In genomic region chr9:75866273-75866871, GRCh38 we compare ENCODE assay signal across 8 cellular contexts. TPM values are rescaled to one million over a fixed set of nuclear protein-coding genes. Genes with fewer than 3 reads are reported as not detected.
DNase-seq lines count a peak whose midpoint lies in the region; ATAC-seq and TF ChIP-seq lines count a peak whose summit lies in the region.

No MANE protein-coding gene starts in this region.

- WGBS in body of pancreas, 2 donors = 6 to 18% methylated on average over 2 of the region's 2 CpGs

- no peak overlapping the region for H3K4me2 ChIP-seq in PC-3 (ENCODE audit: low read length)

- no peaks in the 10 kb centered on the region for H3K36me3 ChIP-seq in PC-3 (ENCODE audit: low read depth, low read length)
- no peaks in the 10 kb centered on the region for H3K36me3 ChIP-seq in body of pancreas (replicated peaks in 1 of 2; ENCODE audit: insufficient read depth in 1 of 2, low read depth in 2 of 2)
- H3K36me3 ChIP-seq in kidney epithelial cell (ENCODE audit: control insufficient read depth, insufficient read depth, low read length) = no peaks in the 10 kb centered on the region

- H3K79me2 ChIP-seq in PC-3 (ENCODE audit: low read length) = no peaks in the 10 kb centered on the region

- no peaks in the 10 kb centered on the region for H3K36me3 Mint-ChIP-seq in stimulated activated effector memory CD8-positive, alpha-beta T cell treated with anti-CD3 and anti-CD28 coated beads, Interleukin-12 subunit alpha, Interleukin-12 subunit beta, amount 100 ng/mL, for 72 hours

- no peaks in the 10 kb centered on the region for H3K4me1 ChIP-seq in PC-3 (ENCODE audit: insufficient read depth, low read length)
- H3K4me1 ChIP-seq in body of pancreas = peaks cover 17% of the 10 kb centered on the region

- H3K4me3 ChIP-seq in PC-3 (ENCODE audit: low read length) (no peak overlapping the region), body of pancreas (no peak overlapping the region), kidney epithelial cell (ENCODE audit: low read depth, low read length) (no peak overlapping the region)

- POLR2A ChIA-PET in PC-3 (lab: Charles Lee; ENCODE audit: unreplicated experiment) = no interaction called here

- H3K4me1 Mint-ChIP-seq in stimulated activated effector memory CD8-positive, alpha-beta T cell treated with anti-CD3 and anti-CD28 coated beads, Interleukin-12 subunit alpha, Interleukin-12 subunit beta, amount 100 ng/mL, for 72 hours = no peaks in the 10 kb centered on the region

- no peaks in the 10 kb centered on the region for H3K9me3 Mint-ChIP-seq in stimulated activated effector memory CD8-positive, alpha-beta T cell treated with anti-CD3 and anti-CD28 coated beads, Interleukin-12 subunit alpha, Interleukin-12 subunit beta, amount 100 ng/mL, for 72 hours

- no peaks in the 10 kb centered on the region for H3K9me2 ChIP-seq in PC-3 (replicated peaks; ENCODE audit: low read length)

- no peak overlapping the region for H3K9ac ChIP-seq in PC-3 (ENCODE audit: low read length)

- no peaks in the 10 kb centered on the region for H4K20me1 ChIP-seq in PC-3 (ENCODE audit: low read length)

- no peaks in the 10 kb centered on the region for H3K27me3 ChIP-seq in PC-3 (ENCODE audit: low read length)
- H3K27me3 ChIP-seq in body of pancreas = no peaks in the 10 kb centered on the region
- H3K27me3 ChIP-seq in kidney epithelial cell (ENCODE audit: control insufficient read depth, insufficient read depth, low read length) = no peaks in the 10 kb centered on the region

- no peak overlapping the region for H2AFZ ChIP-seq in PC-3 (ENCODE audit: low read length)

- DNase-seq in activated gamma-delta T cell treated with Interleukin-2 at 50 U/mL for 16 hours (peak; percentile 29), activated gamma-delta T cell (lab: John Stamatoyannopoulos, UW) (no peak), PC-3 (peak; percentile 62), body of pancreas (peak; percentile 54 to 60 (median 58)), kidney epithelial cell (ENCODE audit: low read depth) (no peak)
- peak; percentile 2 to 53 for DNase-seq in stimulated activated effector memory CD8-positive, alpha-beta T cell treated with anti-CD3 and anti-CD28 coated beads, Interleukin-12 subunit alpha, Interleukin-12 subunit beta, amount 100 ng/mL, for 72 hours (ENCODE audit: low spot score in 2 of 2)

- no peak for TF ChIP-seq POLR2A in body of pancreas (IDR thresholded peaks at IDR 0.05)

- H3K27ac ChIP-seq in PC-3 (ENCODE audit: low read length) (no peak overlapping the region), body of pancreas (no peak overlapping the region)

- intact Hi-C loops in PC-3 (cut with micrococcal nuclease) = no loop called here
- intact Hi-C loops in body of pancreas (cut with DNase I) = no loop called here

- peak; percentile 65 for ATAC-seq in HG02970 (IDR thresholded peaks at IDR 0.05; ENCODE audit: low FRiP score, unreplicated experiment)
- no peak for ATAC-seq in PC-3
- peak; percentile 68 for ATAC-seq in body of pancreas
- ATAC-seq in stimulated activated effector memory CD8-positive, alpha-beta T cell treated with anti-CD3 and anti-CD28 coated beads, Interleukin-12 subunit alpha, Interleukin-12 subunit beta, amount 100 ng/mL, for 72 hours = no peak
- no peak for ATAC-seq in HG03039 (IDR thresholded peaks at IDR 0.05; ENCODE audit: unreplicated experiment)

- H3F3A ChIP-seq in PC-3 (ENCODE audit: low read length, unreplicated experiment) = no peaks in the 10 kb centered on the region

- no TSS peak for BruUV-seq in PC-3 (replicated peaks; lab: Mats Ljungman, UMichigan)

- CTCF ChIA-PET in PC-3 (lab: Charles Lee) = no interaction called here

- TF ChIP-seq CTCF in PC-3 (conservative IDR thresholded peaks at IDR 0.05; ENCODE audit: low read depth, low read length) (peak; percentile 63), body of pancreas (IDR thresholded peaks at IDR 0.05) (peak; percentile 47 to 84 (median 57)), kidney epithelial cell (IDR thresholded peaks at IDR 0.05; ENCODE audit: insufficient read depth, low read length, poor library complexity, severe bottlenecking) (peak; percentile 70)

- H3K27ac Mint-ChIP-seq in stimulated activated effector memory CD8-positive, alpha-beta T cell treated with anti-CD3 and anti-CD28 coated beads, Interleukin-12 subunit alpha, Interleukin-12 subunit beta, amount 100 ng/mL, for 72 hours = no peak overlapping the region

- no peak overlapping the region for H3K4me3 Mint-ChIP-seq in stimulated activated effector memory CD8-positive, alpha-beta T cell treated with anti-CD3 and anti-CD28 coated beads, Interleukin-12 subunit alpha, Interleukin-12 subunit beta, amount 100 ng/mL, for 72 hours

- no peaks in the 10 kb centered on the region for H3K9me3 ChIP-seq in PC-3 (ENCODE audit: low read length)
- no peaks in the 10 kb centered on the region for H3K9me3 ChIP-seq in body of pancreas

RNA-seq across cellular contexts. Expression of gene PCSK5, which starts 24.1 kb away (rescaled TPM):
- not detected in 2 replicates for total RNA-seq in PC-3 (2014; rRNA removed)
- total RNA-seq in body of pancreas = 10 to 100 TPM; 11.2 to 12.2 TPM
- total RNA-seq in kidney epithelial cell = 2.3 and 3.8 TPM in 2 replicates

Comparison
In these comparisons a context has a peak if more than half of its experiments do, and no peak if none do; other contexts are left out.
1. DNase-seq: peak in activated gamma-delta T cell treated with Interleukin-2 at 50 U/mL for 16 hours (single experiment), PC-3 (single experiment), body of pancreas (4 of 4) and stimulated activated effector memory CD8-positive, alpha-beta T cell treated with anti-CD3 and anti-CD28 coated beads, Interleukin-12 subunit alpha, Interleukin-12 subunit beta, amount 100 ng/mL, for 72 hours (2 of 2); none in activated gamma-delta T cell (single experiment) and kidney epithelial cell (single experiment).
2. ATAC-seq: peak in HG02970 (single experiment) and body of pancreas (single experiment); none in PC-3 (single experiment), stimulated activated effector memory CD8-positive, alpha-beta T cell treated with anti-CD3 and anti-CD28 coated beads, Interleukin-12 subunit alpha, Interleukin-12 subunit beta, amount 100 ng/mL, for 72 hours (single experiment) and HG03039 (single experiment).
3. Peak in every context shown above with its lines, with median percentiles within 50 percentile points of each other: CTCF ChIP-seq.